Comparison of ENCODE assay signal across 1 cellular context in genomic region chr5:35303152-35303551, GRCh38.
TF ChIP-seq lines count a peak whose summit lies in the region.

No MANE protein-coding gene starts in this region.

TF ChIP-seq in GM12878, 131 proteins besides CTCF, POLR2A, EP300 and RAD21 (continued from another document):
- TF ChIP-seq BCL3 (IDR thresholded peaks at IDR 0.05; ENCODE audit: borderline replicate concordance, insufficient read depth, low read depth, low read length, poor library complexity, severe bottlenecking) = no peak
TF ChIP-seq in GM12878: peak in this region for 7.
